11 cellular contexts compared by ENCODE assay signal in genomic region chr15:36877796-36878744, GRCh38.
DNase-seq lines count a peak whose midpoint lies in the region; ATAC-seq, FAIRE-seq and TF ChIP-seq lines count a peak whose summit lies in the region.
"Had no signal": no experiment of that assay in that cellular context is flagged by ENCODE, and none has a peak within 500 bp of the region (broad histone marks: within the 10 kb centered on the region; RNA-seq: fewer than 3 reads in every experiment).

No MANE protein-coding gene starts in this region.

- peaks cover 51% of the 10 kb centered on the region for H3K27me3 Mint-ChIP-seq in nephron progenitor cell (ENCODE audit: low read depth, poor library complexity)

- intact Hi-C loops in stomach (cut with DNase I; ENCODE audit: low total_unique reads) = no loop called here

- peaks cover 14% of the 10 kb centered on the region for H3K36me3 Mint-ChIP-seq in nephron progenitor cell (ENCODE audit: low read depth)

- peak; percentile 51 for DNase-seq in GM12892 (ENCODE audit: insufficient read length)
- peak; percentile 35 for DNase-seq in nephron progenitor cell
- DNase-seq in stomach = no peak
- DNase-seq in stimulated activated naive CD4-positive, alpha-beta T cell (lab: John Stamatoyannopoulos, UW) = no peak
- no peak for DNase-seq in stimulated activated CD4-positive, alpha-beta T cell treated with anti-CD3 and anti-CD28 coated beads, Interleukin-12 subunit alpha, Interleukin-12 subunit beta, amount 100 ng/mL, for 4 hours
- DNase-seq: activated effector memory CD4-positive, alpha-beta T cell treated with anti-CD3 and anti-CD28 coated beads, Interleukin-2, amount 50 U/mL, for 16 hours; DMS 273 treated with DMSO at 0.1 percent for 48 hours had no signal

- no peaks in the 10 kb centered on the region for H3K36me3 ChIP-seq in ectodermal cell (ENCODE audit: control insufficient read depth, insufficient read depth, low read length)
- no peaks in the 10 kb centered on the region for H3K36me3 ChIP-seq in stomach
- H3K36me3 ChIP-seq: pancreas had no signal

- TF ChIP-seq CTCF in nephron progenitor cell (IDR thresholded peaks at IDR 0.05) (no peak), stomach (IDR thresholded peaks at IDR 0.05) (no peak)

- H3K27ac ChIP-seq in ectodermal cell (ENCODE audit: insufficient read depth, low read depth, low read length, poor library complexity, severe bottlenecking) (no peak overlapping the region), stomach (no peak overlapping the region)
- H3K27ac ChIP-seq: pancreas had no signal

- no peak for TF ChIP-seq EP300 in stomach (IDR thresholded peaks at IDR 0.05)

- H3K27me3 ChIP-seq in ectodermal cell (ENCODE audit: control insufficient read depth, insufficient read depth, low read length, poor library complexity, severe bottlenecking) (peaks cover 63% of the 10 kb centered on the region), stomach (peaks cover 0 to 58% (median 47%) of the 10 kb centered on the region in 3 donors)

- H3K4me3 ChIP-seq in ectodermal cell (ENCODE audit: insufficient read depth, low read depth, low read length) (peak overlapping the region; percentile 24), stomach (peak overlapping the region in 1 of 4 donors; percentile 11)
- H3K4me3 ChIP-seq: pancreas had no signal

- ATAC-seq in HG03097 (IDR thresholded peaks at IDR 0.05; ENCODE audit: low FRiP score, unreplicated experiment) (peak; percentile 50), HG02884 (IDR thresholded peaks at IDR 0.05; ENCODE audit: unreplicated experiment) (no peak)
- ATAC-seq: pancreas had no signal

- TF ChIP-seq POLR2A in GM12892 (IDR thresholded peaks at IDR 0.05; ENCODE audit: low read depth, low read length) (no peak), stomach (IDR thresholded peaks at IDR 0.05) (no peak)

- peaks cover 3% of the 10 kb centered on the region for H3K9me3 ChIP-seq in ectodermal cell (ENCODE audit: control insufficient read depth, low read length)
- H3K9me3 ChIP-seq in stomach = no peaks in the 10 kb centered on the region
- H3K9me3 ChIP-seq: pancreas had no signal

- peaks cover 46% of the 10 kb centered on the region for H3K4me1 ChIP-seq in ectodermal cell (ENCODE audit: control insufficient read depth, insufficient read depth, low read length)
- peaks cover 6 to 20% (median 12%) of the 10 kb centered on the region in 4 donors for H3K4me1 ChIP-seq in stomach

- H3K4me3 Mint-ChIP-seq in nephron progenitor cell = peak overlapping the region; percentile 88

- FAIRE-seq in GM12892 (lab: Jason Lieb, UNC) = peak; percentile 70
- FAIRE-seq: pancreas had no signal

- WGBS in ectodermal cell, 2 experiments = 4 to 9% methylated on average over 38 to 41 of the region's 41 CpGs
- WGBS in stomach, 5 donors = 45 to 60% (median 49%) methylated on average over 25 to 41 of the region's 41 CpGs

- H3K4me1 Mint-ChIP-seq in nephron progenitor cell = peaks cover 69% of the 10 kb centered on the region

- no peaks in the 10 kb centered on the region for H3K9me3 Mint-ChIP-seq in nephron progenitor cell

- H3K27ac Mint-ChIP-seq in nephron progenitor cell = peak overlapping the region; percentile 3

Comparison
In these comparisons a context has a peak if more than half of its experiments do, and no peak if none do; other contexts are left out.
1. DNase-seq: peak in GM12892 (single experiment) and nephron progenitor cell (single experiment); none in stomach (single experiment), stimulated activated naive CD4-positive, alpha-beta T cell (0 of 6) and stimulated activated CD4-positive, alpha-beta T cell treated with anti-CD3 and anti-CD28 coated beads, Interleukin-12 subunit alpha, Interleukin-12 subunit beta, amount 100 ng/mL, for 4 hours (single experiment).